ENCODE assay signal across 9 cellular contexts in the genomic region with DNA sequence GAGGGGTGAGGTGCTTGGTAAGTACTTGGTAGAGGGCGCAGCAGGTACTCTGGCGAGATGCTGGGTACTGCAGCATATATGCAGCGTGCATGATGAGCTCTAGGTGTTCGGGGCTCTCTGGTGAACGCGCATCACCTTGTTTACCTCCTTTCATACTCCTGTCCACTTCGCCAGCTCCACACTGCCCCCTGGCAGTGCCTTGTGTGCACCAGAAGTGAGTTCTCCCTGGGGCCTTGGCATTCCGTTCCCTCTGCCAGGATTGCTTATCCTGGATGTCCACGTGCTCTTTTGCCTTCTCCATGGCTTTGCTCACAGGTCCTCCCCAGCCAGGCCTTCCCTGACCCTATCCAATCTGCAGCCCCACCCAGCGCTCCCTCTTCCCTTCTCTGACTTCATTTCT.
DNase-seq lines count a peak whose midpoint lies in the region; ATAC-seq, FAIRE-seq and TF ChIP-seq lines count a peak whose summit lies in the region.
"Had no signal": no experiment of that assay in that cellular context is flagged by ENCODE, and none has a peak within 500 bp of the region (broad histone marks: within the 10 kb centered on the region; RNA-seq: fewer than 3 reads in every experiment).

No MANE protein-coding gene starts in this region.

- no peaks in the 10 kb centered on the region for H3K79me2 ChIP-seq in SK-N-SH (ENCODE audit: insufficient read depth)
- H3K79me2 ChIP-seq in parathyroid adenoma: no peaks in the 10 kb centered on the region

- POLR2A ChIA-PET in A549 (lab: Yijun Ruan, JAX): no interaction called here
- POLR2A ChIA-PET in SK-N-SH (lab: Yijun Ruan, JAX): no interaction called here

- peak; percentile 47 to 69; a peak in 4 of 5 replicates for TF ChIP-seq RAD21 in A549 (conservative IDR thresholded peaks at IDR 0.05 in 1 of 2, IDR thresholded peaks at IDR 0.05 in 1 of 2)
- peak; percentile 75 for TF ChIP-seq RAD21 in SK-N-SH (IDR thresholded peaks at IDR 0.05; ENCODE audit: low read length)

- in situ Hi-C loops in T47D (cut with HindIII; ENCODE audit: low pct_unique_long_range_greater_than_20kb, low sequenced_read_pairs): no loop called here

- H3K27me3 ChIP-seq in H7 (ENCODE audit: control insufficient read depth, insufficient read depth, low read length) (no peaks in the 10 kb centered on the region), SK-N-SH (ENCODE audit: insufficient read depth) (no peaks in the 10 kb centered on the region), parathyroid adenoma (ENCODE audit: control insufficient read depth, insufficient read depth, low read length) (no peaks in the 10 kb centered on the region), right atrium auricular region (no peaks in the 10 kb centered on the region)

- H4K20me1 ChIP-seq in SK-N-SH (ENCODE audit: insufficient read depth): no peaks in the 10 kb centered on the region

- H3K4me1 ChIP-seq in A549: no peaks in the 10 kb centered on the region
- no peaks in the 10 kb centered on the region; a peak in 1 of 4 replicates for H3K4me1 ChIP-seq in SK-N-SH (ENCODE audit: control insufficient read depth in 1 of 2, insufficient read depth in 2 of 2, low read depth in 1 of 2, low read length in 1 of 2)
- peaks cover 6% of the 10 kb centered on the region for H3K4me1 ChIP-seq in parathyroid adenoma
- H3K4me1 ChIP-seq in right atrium auricular region: no peaks in the 10 kb centered on the region
- H3K4me1 ChIP-seq: body of pancreas had no signal

- H3K27ac ChIP-seq in A549 (no peak overlapping the region), SK-N-SH (ENCODE audit: low read depth in 2 of 2, low read length in 1 of 2) (no peak overlapping the region), parathyroid adenoma (no peak overlapping the region), right atrium auricular region (no peak overlapping the region)
- H3K27ac ChIP-seq: body of pancreas had no signal

- DNase-seq in A549 (ENCODE audit: low read depth in 1 of 2, low spot score in 1 of 2): peak; percentile 70 to 74
- peak; percentile 85 for DNase-seq in H7
- DNase-seq in SK-N-SH: peak; percentile 68
- peak; percentile 49 to 87 for DNase-seq in T47D (ENCODE audit: low read depth in 1 of 2, low spot score in 1 of 2)
- no peak for DNase-seq in right atrium auricular region (ENCODE audit: low spot score)
- no peak for DNase-seq in Kasumi-1 (lab: John Stamatoyannopoulos, UW)

- TF ChIP-seq POLR2A in A549 (IDR thresholded peaks at IDR 0.05; ENCODE audit: low read length): no peak

- H2AFZ ChIP-seq in SK-N-SH (ENCODE audit: low read depth) (no peak overlapping the region), parathyroid adenoma (no peak overlapping the region)

- no peak overlapping the region for H3K4me3 ChIP-seq in A549
- no peak overlapping the region for H3K4me3 ChIP-seq in H7 (ENCODE audit: insufficient read depth, low read depth, low read length)
- H3K4me3 ChIP-seq in SK-N-SH (ENCODE audit: low read depth in 2 of 2, low read length in 1 of 2): no peak overlapping the region
- no peak overlapping the region for H3K4me3 ChIP-seq in parathyroid adenoma (ENCODE audit: low read depth, low read length)
- H3K4me3 ChIP-seq in right atrium auricular region: no peak overlapping the region
- H3K4me3 ChIP-seq: body of pancreas had no signal

- TF ChIP-seq EP300 in A549 (IDR thresholded peaks at IDR 0.05) (no peak), SK-N-SH (IDR thresholded peaks at IDR 0.05; ENCODE audit: borderline replicate concordance in 1 of 2, low read depth in 1 of 2, low read length in 1 of 2) (no peak)

- TF ChIP-seq CTCF in A549 (IDR thresholded peaks at IDR 0.05) (peak; percentile 56), SK-N-SH (IDR thresholded peaks at IDR 0.05) (peak; percentile 24; the same call in 1 of the 2 replicates), parathyroid adenoma (IDR thresholded peaks at IDR 0.05) (peak; percentile 60), right atrium auricular region (IDR thresholded peaks at IDR 0.05) (no peak)

- H3K9ac ChIP-seq in SK-N-SH (no peak overlapping the region), parathyroid adenoma (no peak overlapping the region)

- H3K9me3 ChIP-seq in A549: no peaks in the 10 kb centered on the region
- no peaks in the 10 kb centered on the region for H3K9me3 ChIP-seq in SK-N-SH
- no peaks in the 10 kb centered on the region for H3K9me3 ChIP-seq in parathyroid adenoma (ENCODE audit: control insufficient read depth, low read length)
- no peaks in the 10 kb centered on the region for H3K9me3 ChIP-seq in right atrium auricular region
- H3K9me3 ChIP-seq: body of pancreas had no signal

- H3K4me2 ChIP-seq in A549 (no peak overlapping the region), SK-N-SH (no peak overlapping the region), parathyroid adenoma (ENCODE audit: low read length) (no peak overlapping the region)

- FAIRE-seq in A549 (lab: Jason Lieb, UNC): no peak

- no peaks in the 10 kb centered on the region for H3K36me3 ChIP-seq in H7 (replicated peaks; ENCODE audit: control insufficient read depth, insufficient read depth, low read length)
- no peaks in the 10 kb centered on the region for H3K36me3 ChIP-seq in SK-N-SH (replicated peaks in 1 of 2; ENCODE audit: control insufficient read depth in 1 of 2, insufficient read depth in 2 of 2, low read length in 1 of 2)
- H3K36me3 ChIP-seq in parathyroid adenoma (ENCODE audit: control insufficient read depth, insufficient read depth, low read length): no peaks in the 10 kb centered on the region
- no peaks in the 10 kb centered on the region for H3K36me3 ChIP-seq in right atrium auricular region

- no peaks in the 10 kb centered on the region for H3K9me2 ChIP-seq in SK-N-SH

- no peaks in the 10 kb centered on the region for H3F3A ChIP-seq in SK-N-SH (replicated peaks; ENCODE audit: insufficient read depth)

- CTCF ChIA-PET in A549 (lab: Yijun Ruan, JAX): interaction anchor here (0.6 to 2.2 kb wide), 24 partner anchors 10 to 313 kb away, joined by 3 to 14 read pairs (median 4); no protein-coding TSS in a partner anchor
- CTCF ChIA-PET in SK-N-SH (lab: Yijun Ruan, JAX): interaction anchor here (0.5 to 2.4 kb wide), 24 partner anchors 8 to 458 kb away, joined by 3 to 15 read pairs (median 4); no protein-coding TSS in a partner anchor

- peak; percentile 75 to 90 for ATAC-seq in A549
- no peak for ATAC-seq in GM21825 (IDR thresholded peaks at IDR 0.05; ENCODE audit: unreplicated experiment)
- ATAC-seq: body of pancreas had no signal

- WGBS in A549 (ENCODE audit: missing lambda C conversion rate): 34% methylated on average over 10 of the region's 10 CpGs
- WGBS in SK-N-SH (ENCODE audit: low lambda C conversion rate): 73% methylated on average over 7 of the region's 10 CpGs

TF ChIP-seq in A549, 52 proteins besides CTCF, POLR2A, EP300 and RAD21:
- TF ChIP-seq, protein P1, sequence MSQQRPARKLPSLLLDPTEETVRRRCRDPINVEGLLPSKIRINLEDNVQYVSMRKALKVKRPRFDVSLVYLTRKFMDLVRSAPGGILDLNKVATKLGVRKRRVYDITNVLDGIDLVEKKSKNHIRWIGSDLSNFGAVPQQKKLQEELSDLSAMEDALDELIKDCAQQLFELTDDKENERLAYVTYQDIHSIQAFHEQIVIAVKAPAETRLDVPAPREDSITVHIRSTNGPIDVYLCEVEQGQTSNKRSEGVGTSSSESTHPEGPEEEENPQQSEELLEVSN (IDR thresholded peaks at IDR 0.05; ENCODE audit: borderline replicate concordance, low read depth): no peak
- TF ChIP-seq SMC3 (IDR thresholded peaks at IDR 0.05): peak; percentile 56

TF ChIP-seq in SK-N-SH, 30 proteins besides CTCF, POLR2A, EP300 and RAD21:
- TF ChIP-seq SMC3 (IDR thresholded peaks at IDR 0.05; ENCODE audit: low read depth, low read length) (peak; percentile 65; the same call in 1 of the 2 replicates), ELF1 (IDR thresholded peaks at IDR 0.05) (no peak), YY1 (IDR thresholded peaks at IDR 0.05; ENCODE audit: low read depth) (no peak)
TF ChIP-seq in SK-N-SH: peak in this region for 1.

Comparison
In these comparisons a context has a peak if more than half of its experiments do, and no peak if none do; other contexts are left out.
1. DNase-seq: peak in A549 (2 of 2), H7 (single experiment), SK-N-SH (single experiment) and T47D (2 of 2); none in right atrium auricular region (single experiment) and Kasumi-1 (0 of 2).
2. CTCF ChIP-seq: peak in A549 (single experiment), SK-N-SH (single experiment) and parathyroid adenoma (single experiment); none in right atrium auricular region (0 of 2).